ENCODE assay signal across 23 cellular contexts in the genomic region with DNA sequence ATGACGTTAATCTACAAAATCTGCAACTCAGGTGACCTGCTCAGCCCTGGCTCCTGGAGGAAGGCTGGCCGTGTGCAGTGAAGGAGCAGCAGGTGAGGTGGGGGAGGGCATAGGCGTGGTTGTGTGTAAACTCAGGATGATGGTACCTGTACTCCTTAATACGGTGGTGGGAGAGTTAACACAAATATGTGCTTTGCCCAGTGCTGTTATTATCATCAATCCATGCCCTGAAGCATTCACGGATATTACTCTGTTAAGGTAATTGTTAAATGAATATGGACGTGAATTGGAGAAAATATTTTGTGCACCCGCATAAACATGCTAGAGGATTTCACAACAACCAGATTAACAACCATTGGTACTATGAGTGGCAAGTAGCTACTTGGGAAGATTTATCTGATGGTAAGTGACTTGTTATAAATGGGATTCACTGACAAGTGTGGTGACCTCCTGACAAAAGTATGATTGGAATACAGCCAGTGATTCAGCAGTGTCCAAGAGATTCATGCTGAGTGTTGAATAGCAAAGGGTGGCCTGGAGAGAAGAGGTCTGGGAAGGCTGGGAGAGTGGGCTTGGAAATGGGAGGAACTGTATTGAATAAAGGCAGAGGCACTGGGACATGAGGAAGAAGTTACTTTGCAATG.
DNase-seq lines count a peak whose midpoint lies in the region; ATAC-seq, FAIRE-seq and TF ChIP-seq lines count a peak whose summit lies in the region.
"Had no signal": no experiment of that assay in that cellular context is flagged by ENCODE, and none has a peak within 500 bp of the region (broad histone marks: within the 10 kb centered on the region; RNA-seq: fewer than 3 reads in every experiment).

No MANE protein-coding gene starts in this region.

- intact Hi-C loops in lower leg skin (cut with DNase I; ENCODE audit: low total_unique reads), result no loop called here

- 52 to 68% methylated on average over 7 of the region's 7 CpGs for WGBS in lower leg skin, 2 donors

- TF ChIP-seq POLR2A in lower leg skin (IDR thresholded peaks at IDR 0.05), result no peak

- peak; percentile 45 for FAIRE-seq in GM19239 (lab: Jason Lieb, UNC)

- H3K27me3 Mint-ChIP-seq in activated naive CD8-positive, alpha-beta T cell treated with anti-CD3 and anti-CD28 coated beads, Interleukin-2, amount 50 U/mL, for 24 hours, result no peaks in the 10 kb centered on the region

- no peak overlapping the region for H3K4me3 ChIP-seq in lower leg skin (ENCODE audit: low read depth, poor library complexity, severe bottlenecking)
- H3K4me3 ChIP-seq: Peyer's patch, right atrium auricular region, tibial nerve had no signal

- in situ Hi-C loops in ACHN (cut with HindIII; ENCODE audit: low pct_ligation_motif_present, low pct_unique_long_range_greater_than_20kb, low sequenced_read_pairs), result no loop called here

- no peak overlapping the region for H3K4me3 Mint-ChIP-seq in activated naive CD8-positive, alpha-beta T cell treated with anti-CD3 and anti-CD28 coated beads, Interleukin-2, amount 50 U/mL, for 24 hours
- H3K4me3 Mint-ChIP-seq: CD4-positive, alpha-beta memory T cell; endodermal cell; H9; stimulated activated naive B cell treated with anti-CD40 and anti-IgM and Interleukin-4, amounts not matched to agents 10 μg/mL and 1 μg/mL and 100 μg/mL, for 72 hours had no signal

- DNase-seq in ACHN (peak; percentile 2), GM19239 (ENCODE audit: insufficient read length, low spot score) (no peak), RPMI7951 (ENCODE audit: low read depth) (peak; percentile 47), foreskin keratinocyte (peak; percentile 61 to 88), lower leg skin (ENCODE audit: low spot score in 2 of 2) (no peak), CD1c-positive myeloid dendritic cell (ENCODE audit: extremely low spot score) (no peak)
- no peak for DNase-seq in activated naive CD8-positive, alpha-beta T cell treated with anti-CD3 and anti-CD28 coated beads, Interleukin-2, amount 50 U/mL, for 24 hours
- DNase-seq: activated CD4-positive, alpha-beta T cell treated with anti-CD3 and anti-CD28 coated beads, Interleukin-2, amount 50 U/mL, for 1 hour; activated gamma-delta T cell treated with Interleukin-2 at 50 U/mL for 16 hours; CD4-positive, alpha-beta memory T cell; H9; hypothalamus; NCI-H2081 treated with DMSO at 0.1 percent for 48 hours; NCI-H526 treated with DMSO at 0.1 percent for 48 hours; nucleus accumbens; Peyer's patch; stimulated activated naive B cell treated with anti-CD40 and anti-IgM and Interleukin-4, amounts not matched to agents 10 μg/mL and 1 μg/mL and 100 μg/mL, for 72 hours; SW 1271 had no signal

- TF ChIP-seq CTCF in foreskin keratinocyte (conservative IDR thresholded peaks at IDR 0.05) (no peak), lower leg skin (IDR thresholded peaks at IDR 0.05) (no peak)

- ATAC-seq in foreskin keratinocyte (peak; percentile 47), GM21717 (IDR thresholded peaks at IDR 0.05; ENCODE audit: unreplicated experiment) (no peak)
- no peak for ATAC-seq in activated naive CD8-positive, alpha-beta T cell treated with anti-CD3 and anti-CD28 coated beads, Interleukin-2, amount 50 U/mL, for 24 hours

- no peak overlapping the region for H3K27ac ChIP-seq in foreskin keratinocyte
- H3K27ac ChIP-seq: HL-60, Peyer's patch, right atrium auricular region, tibial nerve had no signal

- peaks cover 17% of the 10 kb centered on the region for H3K4me1 ChIP-seq in foreskin keratinocyte
- H3K4me1 ChIP-seq: Peyer's patch, tibial nerve had no signal

- H3K36me3 Mint-ChIP-seq in activated naive CD8-positive, alpha-beta T cell treated with anti-CD3 and anti-CD28 coated beads, Interleukin-2, amount 50 U/mL, for 24 hours (ENCODE audit: low read depth), result no peaks in the 10 kb centered on the region
- H3K36me3 Mint-ChIP-seq: CD4-positive, alpha-beta memory T cell; stimulated activated naive B cell treated with anti-CD40 and anti-IgM and Interleukin-4, amounts not matched to agents 10 μg/mL and 1 μg/mL and 100 μg/mL, for 72 hours had no signal

- no peak overlapping the region for H3K27ac Mint-ChIP-seq in activated naive CD8-positive, alpha-beta T cell treated with anti-CD3 and anti-CD28 coated beads, Interleukin-2, amount 50 U/mL, for 24 hours
- H3K27ac Mint-ChIP-seq: endodermal cell; stimulated activated naive B cell treated with anti-CD40 and anti-IgM and Interleukin-4, amounts not matched to agents 10 μg/mL and 1 μg/mL and 100 μg/mL, for 72 hours had no signal

- no peaks in the 10 kb centered on the region for H3K27me3 ChIP-seq in foreskin keratinocyte
- H3K27me3 ChIP-seq: Peyer's patch, right atrium auricular region, tibial nerve had no signal

- no peaks in the 10 kb centered on the region for H3K4me1 Mint-ChIP-seq in activated naive CD8-positive, alpha-beta T cell treated with anti-CD3 and anti-CD28 coated beads, Interleukin-2, amount 50 U/mL, for 24 hours
- H3K4me1 Mint-ChIP-seq: CD4-positive, alpha-beta memory T cell had no signal

- no peaks in the 10 kb centered on the region for H3K9me3 Mint-ChIP-seq in activated naive CD8-positive, alpha-beta T cell treated with anti-CD3 and anti-CD28 coated beads, Interleukin-2, amount 50 U/mL, for 24 hours
- H3K9me3 Mint-ChIP-seq: CD4-positive, alpha-beta memory T cell; endodermal cell; H9; stimulated activated naive B cell treated with anti-CD40 and anti-IgM and Interleukin-4, amounts not matched to agents 10 μg/mL and 1 μg/mL and 100 μg/mL, for 72 hours had no signal

Comparison
In these comparisons a context has a peak if more than half of its experiments do, and no peak if none do; other contexts are left out.
1. DNase-seq: peak in ACHN (single experiment), RPMI7951 (single experiment) and foreskin keratinocyte (2 of 2); none in GM19239 (single experiment), activated naive CD8-positive, alpha-beta T cell treated with anti-CD3 and anti-CD28 coated beads, Interleukin-2, amount 50 U/mL, for 24 hours (single experiment), lower leg skin (0 of 2) and CD1c-positive myeloid dendritic cell (single experiment).